25 cellular contexts compared by ENCODE assay signal in the genomic region with DNA sequence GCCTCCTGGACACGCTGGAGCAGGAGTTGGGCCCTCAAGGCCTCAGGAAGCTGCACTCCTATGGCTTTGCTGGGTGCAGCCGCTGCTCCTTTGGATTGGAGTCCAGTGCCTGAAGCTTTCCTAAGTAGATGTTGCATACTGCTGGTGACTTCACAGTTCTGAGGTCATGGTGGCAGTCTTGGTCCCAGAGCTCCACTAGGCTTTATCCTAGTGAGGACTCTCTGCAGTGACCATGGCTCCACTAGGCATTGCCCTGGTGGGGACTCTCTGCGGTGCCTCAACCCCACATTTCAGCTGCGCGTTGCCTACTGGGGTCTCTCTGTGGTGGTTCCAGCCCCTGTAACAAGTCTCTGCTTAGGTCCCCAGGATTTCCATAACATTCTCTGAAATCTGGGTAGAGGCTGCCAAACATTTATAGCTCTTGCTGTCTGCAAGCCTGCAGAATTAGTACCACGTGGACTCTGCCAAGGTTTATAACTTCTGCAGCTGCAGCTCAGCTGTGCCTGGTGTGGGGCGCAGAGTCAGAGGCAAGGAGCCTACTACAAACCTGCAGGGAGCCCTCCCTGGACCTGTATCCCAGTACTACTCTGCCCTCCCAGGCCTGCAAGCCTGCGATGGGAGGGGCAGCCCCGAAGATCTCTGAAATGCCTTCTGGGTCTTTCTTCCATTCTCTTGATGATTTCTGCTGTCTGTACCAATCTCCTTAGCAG.
"Had no signal": no experiment of that assay in that cellular context is flagged by ENCODE, and none has a peak within 500 bp of the region (broad histone marks: within the 10 kb centered on the region; RNA-seq: fewer than 3 reads in every experiment).

No MANE protein-coding gene starts in this region.

- H3K9ac ChIP-seq: parathyroid adenoma had no signal

- H3K4me3 Mint-ChIP-seq: activated CD4-positive, alpha-beta T cell treated with anti-CD3 and anti-CD28 coated beads, Interleukin-2, amount 10 ng/mL, durations not matched to agents 7 days and 5 days; activated CD8-positive, alpha-beta T cell treated with anti-CD3 and anti-CD28 coated beads for 36 hours; activated naive CD4-positive, alpha-beta T cell treated with anti-CD3 and anti-CD28 coated beads, Interleukin-2, amount 50 U/mL, for 24 hours; activated T-cell treated with anti-CD3 and anti-CD28 coated beads, Interleukin-2, amount 50 U/mL, for 4 hours; central memory CD8-positive, alpha-beta T cell; naive thymus-derived CD4-positive, alpha-beta T cell; neural crest cell; T-helper 17 cell had no signal

- H3K4me1 Mint-ChIP-seq: central memory CD8-positive, alpha-beta T cell; neural crest cell; T-helper 17 cell had no signal

- H3K9me3 Mint-ChIP-seq: activated T-cell treated with anti-CD3 and anti-CD28 coated beads, Interleukin-2, amount 50 U/mL, for 4 hours; central memory CD8-positive, alpha-beta T cell had no signal

- H3K4me3 ChIP-seq: esophagus muscularis mucosa, right atrium auricular region, thoracic aorta, upper lobe of left lung, vagina had no signal

- H3K27ac Mint-ChIP-seq: activated CD4-positive, alpha-beta T cell treated with anti-CD3 and anti-CD28 coated beads, Interleukin-2, amount 10 ng/mL, durations not matched to agents 7 days and 5 days; activated CD8-positive, alpha-beta T cell treated with anti-CD3 and anti-CD28 coated beads for 36 hours; activated naive CD4-positive, alpha-beta T cell treated with anti-CD3 and anti-CD28 coated beads, Interleukin-2, amount 50 U/mL, for 24 hours; activated T-helper 2 cell treated with anti-CD3 and anti-CD28 coated beads, Interferon-gamma antibody, Interleukin-2, Interleukin-4, amounts not matched to agents 10 μg/mL and 5 μg/mL and 100 μg/mL, durations not matched to agents 14 hours and 24 hours and 36 hours; naive thymus-derived CD4-positive, alpha-beta T cell; T-helper 17 cell had no signal

- H3K9me3 ChIP-seq: thoracic aorta, vagina had no signal

- H3K27ac ChIP-seq: esophagus muscularis mucosa, parathyroid adenoma, right atrium auricular region, thoracic aorta, upper lobe of left lung, vagina, WERI-Rb-1 had no signal

- H3K36me3 ChIP-seq: esophagus muscularis mucosa, right atrium auricular region, thoracic aorta, upper lobe of left lung, vagina, WERI-Rb-1 had no signal

- H3K27me3 ChIP-seq: esophagus muscularis mucosa, right atrium auricular region, upper lobe of left lung, vagina had no signal

- DNase-seq: activated CD4-positive, alpha-beta T cell treated with anti-CD3 and anti-CD28 coated beads, Interleukin-2, amount 10 ng/mL, durations not matched to agents 7 days and 5 days; activated CD4-positive, CD25-positive, alpha-beta regulatory T cell treated with anti-CD3 and anti-CD28 coated beads, Interleukin-2, amount 50 U/mL, for 72 hours; activated CD8-positive, alpha-beta T cell treated with anti-CD3 and anti-CD28 coated beads for 36 hours; activated T-cell treated with anti-CD3 and anti-CD28 coated beads, Interleukin-2, amount 50 U/mL, for 4 hours; dermis blood vessel endothelial cell; effector CD4-positive, alpha-beta T cell; mammary epithelial cell; naive thymus-derived CD4-positive, alpha-beta T cell; occipital lobe; stimulated activated CD4-positive, alpha-beta T cell treated with anti-CD3 and anti-CD28 coated beads, Interleukin-2, amount 100 ng/mL, for 48 hours; stimulated activated naive CD8-positive, alpha-beta T cell treated with anti-CD3 and anti-CD28 coated beads, Interleukin-15, Interleukin-2, amounts not matched to agents 100 U/mL and 50 U/mL, for 24 hours; SW 1271; T-helper 17 cell; T1000; WERI-Rb-1 had no signal

- ATAC-seq: activated CD8-positive, alpha-beta T cell treated with anti-CD3 and anti-CD28 coated beads for 36 hours; activated T-cell treated with anti-CD3 and anti-CD28 coated beads, Interleukin-2, amount 50 U/mL, for 4 hours; naive thymus-derived CD4-positive, alpha-beta T cell; stimulated activated naive CD8-positive, alpha-beta T cell treated with anti-CD3 and anti-CD28 coated beads, Interleukin-15, Interleukin-2, amounts not matched to agents 100 U/mL and 50 U/mL, for 24 hours; T-helper 17 cell had no signal

- H3K27me3 Mint-ChIP-seq: activated CD8-positive, alpha-beta T cell treated with anti-CD3 and anti-CD28 coated beads for 36 hours; activated naive CD4-positive, alpha-beta T cell treated with anti-CD3 and anti-CD28 coated beads, Interleukin-2, amount 50 U/mL, for 24 hours had no signal

- H3K4me1 ChIP-seq: parathyroid adenoma, right atrium auricular region, vagina had no signal
